ENCODE assay signal across 8 cellular contexts in genomic region chr1:185156854-185157598, GRCh38. TPM values are rescaled to one million over a fixed set of nuclear protein-coding genes. Genes with fewer than 3 reads are reported as not detected.
DNase-seq lines count a peak whose midpoint lies in the region; ATAC-seq and TF ChIP-seq lines count a peak whose summit lies in the region.

SWT1 (plus strand) TSS chr1:185157167; CDS start chr1:185160842, 3,675 bp downstream.
TRMT1L (minus strand) TSS chr1:185156953; CDS start chr1:185156712, 241 bp downstream.

- peak; percentile 93 to 95 for ATAC-seq in activated naive CD4-positive, alpha-beta T cell treated with anti-CD3 and anti-CD28 coated beads, Interleukin-2, amount 50 U/mL, for 72 hours

- H3K9ac ChIP-seq in SK-N-MC (ENCODE audit: insufficient read length), result peak within 1 kb of the TSS; percentile 93

- DNase-seq in GM04503 (ENCODE audit: low read depth) (peak; percentile 95), HFFc6 (peak; percentile 99), NB4 (ENCODE audit: low read depth) (peak; percentile 99), SK-N-MC (ENCODE audit: low read depth, low spot score) (peak; percentile 93), glomerular endothelial cell (ENCODE audit: extremely low read depth, low read depth, low spot score) (peak; percentile 88), occipital lobe (lab: John Stamatoyannopoulos, UW) (peak; percentile 99)
- peak; percentile 94 to 97 for DNase-seq in activated naive CD4-positive, alpha-beta T cell treated with anti-CD3 and anti-CD28 coated beads, Interleukin-2, amount 50 U/mL, for 72 hours (ENCODE audit: low spot score in 2 of 2)

- H3K36me3 Mint-ChIP-seq in HFFc6 (ENCODE audit: low read depth), result no peaks in the 10 kb centered on the region
- H3K36me3 Mint-ChIP-seq in activated naive CD4-positive, alpha-beta T cell treated with anti-CD3 and anti-CD28 coated beads, Interleukin-2, amount 50 U/mL, for 72 hours, result peaks cover 0 to 20% of the 10 kb centered on the region in 2 donors

- H3K9me3 Mint-ChIP-seq in HFFc6, result no peaks in the 10 kb centered on the region
- no peaks in the 10 kb centered on the region for H3K9me3 Mint-ChIP-seq in activated naive CD4-positive, alpha-beta T cell treated with anti-CD3 and anti-CD28 coated beads, Interleukin-2, amount 50 U/mL, for 72 hours

- peak; percentile 86 for TF ChIP-seq POLR2A in NB4 (IDR thresholded peaks at IDR 0.05; ENCODE audit: extremely low read depth, insufficient read length)

- H3K9me3 ChIP-seq in SK-N-MC (ENCODE audit: low read depth, low read length), result no peaks in the 10 kb centered on the region

- H3K27ac ChIP-seq in SK-N-MC, result peak within 1 kb of the TSS; percentile 83
- H3K27ac ChIP-seq in temporal lobe (ENCODE audit: low read depth, low read length), result peak within 1 kb of the TSS; percentile 96

- peaks cover 53% of the 10 kb centered on the region for H3K4me1 Mint-ChIP-seq in HFFc6 (ENCODE audit: low read depth)

- TF ChIP-seq CTCF in HFFc6 (IDR thresholded peaks at IDR 0.05), result no peak
- no peak for TF ChIP-seq CTCF in NB4 (IDR thresholded peaks at IDR 0.05; ENCODE audit: low read depth, low read length)

- peak within 1 kb of the TSS; percentile 96 for H3K4me3 Mint-ChIP-seq in HFFc6

- no peaks in the 10 kb centered on the region; the same call in 1 of the 2 replicates for H3K27me3 Mint-ChIP-seq in HFFc6 (ENCODE audit: insufficient read depth)

- H3K36me3 ChIP-seq in SK-N-MC (ENCODE audit: insufficient read depth, low read length), result no peaks in the 10 kb centered on the region

- H3K4me3 ChIP-seq in NB4 (ENCODE audit: low read depth, low read length) (peak within 1 kb of the TSS; percentile 92), SK-N-MC (peak within 1 kb of the TSS; percentile 95)

- peak within 1 kb of the TSS; percentile 95 for H3K27ac Mint-ChIP-seq in HFFc6
- peak within 1 kb of the TSS; percentile 94 to 98 for H3K27ac Mint-ChIP-seq in activated naive CD4-positive, alpha-beta T cell treated with anti-CD3 and anti-CD28 coated beads, Interleukin-2, amount 50 U/mL, for 72 hours

RNA-seq across cellular contexts. Expression of gene SWT1, which starts in this region (rescaled TPM):
- 1 to 10 TPM; 1.7 to 2.5 (median 2.1) TPM for total RNA-seq in HFFc6 (2021; fragmentation: NEBNext Ultra II Directional; extraction: Animal tissue kit (Norgen Biotek cat#: 25700))
- 1 to 10 TPM; 4.1 to 7.1 TPM for total RNA-seq in activated naive CD4-positive, alpha-beta T cell treated with anti-CD3 and anti-CD28 coated beads, Interleukin-2, amount 50 U/mL, for 72 hours
- total RNA-seq in glomerular endothelial cell (3.9 and 4.0 TPM in 2 replicates), occipital lobe (61.3 TPM), temporal lobe (35.9 TPM)

RNA-seq across cellular contexts. Expression of gene TRMT1L, which starts in this region (rescaled TPM):
- total RNA-seq in HFFc6 (2021; fragmentation: NEBNext Ultra II Directional; extraction: Animal tissue kit (Norgen Biotek cat#: 25700)), result 10 to 100 TPM; 12.7 to 21.1 (median 14.7) TPM
- 10 to 100 TPM; 24.9 to 31.6 TPM for total RNA-seq in activated naive CD4-positive, alpha-beta T cell treated with anti-CD3 and anti-CD28 coated beads, Interleukin-2, amount 50 U/mL, for 72 hours
- total RNA-seq in glomerular endothelial cell (18.9 and 26.2 TPM in 2 replicates), occipital lobe (20.6 TPM), temporal lobe (14.5 TPM)

Comparison
In these comparisons a context has a peak if more than half of its experiments do, and no peak if none do; other contexts are left out.
1. Peak in every context shown above with its lines: DNase-seq, ATAC-seq, H3K4me3 ChIP-seq and H3K27ac ChIP-seq.